ENCODE assay signal across 8 cellular contexts in the genomic region with DNA sequence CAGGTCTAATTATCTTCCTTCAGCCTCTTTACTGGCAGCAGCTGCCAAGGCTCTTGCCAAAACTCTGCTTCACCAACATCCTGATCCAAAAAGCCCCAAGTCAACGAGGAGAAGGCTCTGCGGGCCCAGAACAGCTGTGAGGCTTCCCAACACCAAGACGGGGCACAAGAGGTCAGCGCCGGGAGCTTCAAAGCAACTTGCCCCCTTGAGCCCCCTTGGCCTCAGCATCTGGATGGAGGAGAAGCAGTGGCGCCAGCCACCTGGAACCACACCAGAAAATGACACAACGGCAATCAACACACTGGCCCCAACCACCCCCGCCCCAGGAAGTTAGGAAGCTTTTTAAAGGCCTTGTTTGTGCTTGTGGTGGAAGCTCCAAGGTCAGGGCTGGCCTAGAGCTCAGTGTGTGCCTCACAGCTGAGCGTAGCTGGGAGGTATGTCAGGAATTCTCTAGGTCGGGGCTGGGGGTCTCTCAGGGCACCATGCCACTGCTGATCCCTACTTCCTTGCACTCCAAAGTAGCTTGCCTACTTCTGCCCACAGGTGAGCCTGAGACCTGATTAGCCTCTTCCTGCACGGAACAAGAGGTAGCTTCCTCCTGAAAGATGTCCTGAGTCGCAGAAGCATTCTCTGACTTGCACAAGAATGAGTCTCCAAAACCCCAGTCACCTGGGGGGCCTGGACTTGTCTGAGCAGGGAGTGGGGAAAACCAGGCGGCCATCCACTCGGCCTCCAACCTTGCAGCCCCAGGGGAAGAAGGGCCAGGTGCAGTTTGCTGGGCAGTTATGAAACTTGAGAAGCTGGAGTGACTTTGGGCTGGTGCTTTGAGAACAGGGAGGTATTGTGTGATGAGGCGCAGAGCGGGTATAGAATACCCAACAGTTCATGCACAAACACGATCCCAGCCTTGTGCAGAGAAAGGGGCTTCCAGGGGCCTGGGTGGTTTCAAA. TPM values are rescaled to one million over a fixed set of nuclear protein-coding genes. Genes with fewer than 3 reads are reported as not detected.
DNase-seq lines count a peak whose midpoint lies in the region; ATAC-seq, FAIRE-seq and TF ChIP-seq lines count a peak whose summit lies in the region.

No MANE protein-coding gene starts in this region.

- H3K4me1 Mint-ChIP-seq in activated CD4-positive, alpha-beta T cell treated with anti-CD3 and anti-CD28 coated beads, Interleukin-2, amount 10 ng/mL, durations not matched to agents 7 days and 5 days: no peaks in the 10 kb centered on the region
- H3K4me1 Mint-ChIP-seq in activated CD4-positive, alpha-beta T cell treated with anti-CD3 and anti-CD28 coated beads for 36 hours: no peaks in the 10 kb centered on the region
- H3K4me1 Mint-ChIP-seq in MCF 10A (ENCODE audit: insufficient read depth, unreplicated experiment): peaks cover 39% of the 10 kb centered on the region

- peaks cover 0 to 6% (median 3%) of the 10 kb centered on the region in 4 donors for H3K4me1 ChIP-seq in liver (ENCODE audit: control insufficient read depth in 4 of 4, insufficient read depth in 4 of 4, low read length in 3 of 4)

- intact Hi-C loops in activated CD4-positive, alpha-beta T cell treated with anti-CD3 and anti-CD28 coated beads for 36 hours (cut with DNase I, micrococcal nuclease): no loop called here
- intact Hi-C loops in MCF 10A (cut with micrococcal nuclease): no loop called here

- CTCF ChIA-PET in activated CD4-positive, alpha-beta T cell treated with anti-CD3 and anti-CD28 coated beads, Interleukin-2, amount 10 ng/mL, durations not matched to agents 7 days and 5 days (lab: Charles Lee): interaction anchor here (0.5 to 3.6 kb wide), 2 partner anchors 10 to 158 kb away, joined by 3 to 21 read pairs; a partner anchor contains a TSS
- CTCF ChIA-PET in activated CD4-positive, alpha-beta T cell treated with anti-CD3 and anti-CD28 coated beads for 36 hours (lab: Charles Lee): interaction anchor here (0.5 to 2.0 kb wide), 5 partner anchors 8 to 293 kb away, joined by 3 to 11 read pairs (median 4); a partner anchor contains a TSS
- CTCF ChIA-PET in MCF 10A (lab: Yijun Ruan, JAX): interaction anchor here (0.6 to 19.3 kb wide), 27 partner anchors 9 to 565 kb away, joined by 3 to 712 read pairs (median 6); a partner anchor contains a TSS

- H3K9me3 ChIP-seq in liver (ENCODE audit: control insufficient read depth in 4 of 4, low read length in 3 of 4): no peaks in the 10 kb centered on the region

- no peaks in the 10 kb centered on the region for H3K36me3 Mint-ChIP-seq in activated CD4-positive, alpha-beta T cell treated with anti-CD3 and anti-CD28 coated beads, Interleukin-2, amount 10 ng/mL, durations not matched to agents 7 days and 5 days (ENCODE audit: low read depth)
- no peaks in the 10 kb centered on the region for H3K36me3 Mint-ChIP-seq in activated CD4-positive, alpha-beta T cell treated with anti-CD3 and anti-CD28 coated beads for 36 hours (ENCODE audit: low read depth)
- H3K36me3 Mint-ChIP-seq in MCF 10A (ENCODE audit: insufficient read depth, unreplicated experiment): no peaks in the 10 kb centered on the region

- ATAC-seq in activated CD4-positive, alpha-beta T cell treated with anti-CD3 and anti-CD28 coated beads for 36 hours: no peak
- ATAC-seq in HG02870 (IDR thresholded peaks at IDR 0.05; ENCODE audit: unreplicated experiment): no peak
- no peak for ATAC-seq in GM21576 (IDR thresholded peaks at IDR 0.05; ENCODE audit: unreplicated experiment)
- no peak for ATAC-seq in GM19467 (IDR thresholded peaks at IDR 0.05; ENCODE audit: unreplicated experiment)

- no peaks in the 10 kb centered on the region for H3K9me3 Mint-ChIP-seq in activated CD4-positive, alpha-beta T cell treated with anti-CD3 and anti-CD28 coated beads, Interleukin-2, amount 10 ng/mL, durations not matched to agents 7 days and 5 days
- no peaks in the 10 kb centered on the region for H3K9me3 Mint-ChIP-seq in activated CD4-positive, alpha-beta T cell treated with anti-CD3 and anti-CD28 coated beads for 36 hours (ENCODE audit: low read depth)
- H3K9me3 Mint-ChIP-seq in MCF 10A (ENCODE audit: unreplicated experiment): no peaks in the 10 kb centered on the region

- peak overlapping the region; percentile 1 to 42 for H3K27ac ChIP-seq in liver (ENCODE audit: low read depth in 1 of 2, low read length in 2 of 2)

- no peaks in the 10 kb centered on the region for H3K27me3 Mint-ChIP-seq in activated CD4-positive, alpha-beta T cell treated with anti-CD3 and anti-CD28 coated beads, Interleukin-2, amount 10 ng/mL, durations not matched to agents 7 days and 5 days
- no peaks in the 10 kb centered on the region for H3K27me3 Mint-ChIP-seq in activated CD4-positive, alpha-beta T cell treated with anti-CD3 and anti-CD28 coated beads for 36 hours
- H3K27me3 Mint-ChIP-seq in MCF 10A (ENCODE audit: insufficient read depth, unreplicated experiment): no peaks in the 10 kb centered on the region

- DNase-seq in activated CD4-positive, alpha-beta T cell treated with anti-CD3 and anti-CD28 coated beads, Interleukin-2, amount 10 ng/mL, durations not matched to agents 7 days and 5 days: no peak
- DNase-seq in activated CD4-positive, alpha-beta T cell treated with anti-CD3 and anti-CD28 coated beads for 36 hours: no peak
- DNase-seq in MCF 10A (ENCODE audit: unreplicated experiment) (peak; percentile 73), urothelium cell line (ENCODE audit: low spot score) (peak; percentile 48)

- POLR2A ChIA-PET in activated CD4-positive, alpha-beta T cell treated with anti-CD3 and anti-CD28 coated beads, Interleukin-2, amount 10 ng/mL, durations not matched to agents 7 days and 5 days (lab: Charles Lee): no interaction called here
- POLR2A ChIA-PET in activated CD4-positive, alpha-beta T cell treated with anti-CD3 and anti-CD28 coated beads for 36 hours (lab: Charles Lee): no interaction called here
- POLR2A ChIA-PET in MCF 10A (lab: Yijun Ruan, JAX): interaction anchor here (0.5 to 14.5 kb wide), 28 partner anchors 8 to 1438 kb away, joined by 3 to 230 read pairs (median 4); a partner anchor contains a TSS

- no peak overlapping the region for H3K4me3 Mint-ChIP-seq in activated CD4-positive, alpha-beta T cell treated with anti-CD3 and anti-CD28 coated beads, Interleukin-2, amount 10 ng/mL, durations not matched to agents 7 days and 5 days
- H3K4me3 Mint-ChIP-seq in activated CD4-positive, alpha-beta T cell treated with anti-CD3 and anti-CD28 coated beads for 36 hours: no peak overlapping the region
- H3K4me3 Mint-ChIP-seq in MCF 10A (ENCODE audit: unreplicated experiment): peak overlapping the region; percentile 40

- TF ChIP-seq RAD21 in liver (IDR thresholded peaks at IDR 0.05): no peak

- no peaks in the 10 kb centered on the region for H3K27me3 ChIP-seq in liver (ENCODE audit: control insufficient read depth in 4 of 4, insufficient read depth in 4 of 4, low read length in 3 of 4)

- H3K4me3 ChIP-seq in liver (ENCODE audit: low read depth in 1 of 3, low read length in 3 of 3): no peak overlapping the region

- WGBS in liver: 76% methylated on average over 17 of the region's 17 CpGs

- BruUV-seq in MCF 10A (replicated peaks; lab: Mats Ljungman, UMichigan): no TSS peak

- peak overlapping the region; percentile 38 for H3K27ac Mint-ChIP-seq in activated CD4-positive, alpha-beta T cell treated with anti-CD3 and anti-CD28 coated beads, Interleukin-2, amount 10 ng/mL, durations not matched to agents 7 days and 5 days
- no peak overlapping the region for H3K27ac Mint-ChIP-seq in activated CD4-positive, alpha-beta T cell treated with anti-CD3 and anti-CD28 coated beads for 36 hours
- H3K27ac Mint-ChIP-seq in MCF 10A (ENCODE audit: low read depth, unreplicated experiment): peak overlapping the region; percentile 78

- no peak overlapping the region for H3K9ac ChIP-seq in liver (ENCODE audit: low read depth in 1 of 2, low read length in 2 of 2)

- H3K36me3 ChIP-seq in liver (ENCODE audit: control insufficient read depth in 4 of 4, insufficient read depth in 3 of 4, low read depth in 1 of 4, low read length in 3 of 4): no peaks in the 10 kb centered on the region

- TF ChIP-seq CTCF in MCF 10A (IDR thresholded peaks at IDR 0.05; ENCODE audit: unreplicated experiment) (no peak), liver (IDR thresholded peaks at IDR 0.05; ENCODE audit: low read depth, low read length, missing input control) (no peak)

- no peak for FAIRE-seq in urothelium cell line (lab: Jason Lieb, UNC)

TF ChIP-seq in liver, 16 proteins besides CTCF, POLR2A, EP300 and RAD21:
- peak; percentile 94 for TF ChIP-seq NR2F2 (IDR thresholded peaks at IDR 0.05)
- TF ChIP-seq, protein P1, sequence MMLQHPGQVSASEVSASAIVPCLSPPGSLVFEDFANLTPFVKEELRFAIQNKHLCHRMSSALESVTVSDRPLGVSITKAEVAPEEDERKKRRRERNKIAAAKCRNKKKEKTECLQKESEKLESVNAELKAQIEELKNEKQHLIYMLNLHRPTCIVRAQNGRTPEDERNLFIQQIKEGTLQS (IDR thresholded peaks at IDR 0.05): no peak

RNA-seq across cellular contexts. Expression of a gene that starts 9.8 kb away (rescaled TPM):
- 100 to 1,000 TPM; 219 to 249 TPM for total RNA-seq in activated CD4-positive, alpha-beta T cell treated with anti-CD3 and anti-CD28 coated beads, Interleukin-2, amount 10 ng/mL, durations not matched to agents 7 days and 5 days
- total RNA-seq in activated CD4-positive, alpha-beta T cell treated with anti-CD3 and anti-CD28 coated beads for 36 hours: 100 to 1,000 TPM; 263 to 308 TPM
- 417 and 511 TPM in 2 replicates for total RNA-seq in MCF 10A (2022)
- total RNA-seq in liver: 100 to 1,000 TPM; 152 to 154 TPM
- 100 to 1,000 TPM; 154 to 179 TPM for polyA plus RNA-seq in liver

RNA-seq across cellular contexts. Expression of a gene that starts 42.1 kb away (rescaled TPM):
- total RNA-seq in activated CD4-positive, alpha-beta T cell treated with anti-CD3 and anti-CD28 coated beads, Interleukin-2, amount 10 ng/mL, durations not matched to agents 7 days and 5 days: 1 to 10 TPM; 1.8 to 2.4 TPM
- 1 to 10 TPM; 2.5 to 2.6 TPM for total RNA-seq in activated CD4-positive, alpha-beta T cell treated with anti-CD3 and anti-CD28 coated beads for 36 hours
- total RNA-seq in MCF 10A (2022): 25.0 and 35.8 TPM in 2 replicates
- total RNA-seq in liver: 100 to 1,000 TPM in 1 of 2 donors, 10 to 100 TPM in 1; 93.8 to 230 TPM
- polyA plus RNA-seq in liver: 1,000 to 10,000 TPM in 1 of 2 donors, 100 to 1,000 TPM in 1; 178 to 1,448 TPM

Comparison
In these comparisons a context has a peak if more than half of its experiments do, and no peak if none do; other contexts are left out.
1. DNase-seq: peak in MCF 10A (single experiment) and urothelium cell line (single experiment); none in activated CD4-positive, alpha-beta T cell treated with anti-CD3 and anti-CD28 coated beads, Interleukin-2, amount 10 ng/mL, durations not matched to agents 7 days and 5 days (single experiment) and activated CD4-positive, alpha-beta T cell treated with anti-CD3 and anti-CD28 coated beads for 36 hours (single experiment).